ENCODE assay signal across 2 cellular contexts in genomic region chr2:6480514-6480913, GRCh38.
TF ChIP-seq lines count a peak whose summit lies in the region.

No MANE protein-coding gene starts in this region.

TF ChIP-seq in H1, 55 proteins besides CTCF, POLR2A, EP300 and RAD21:
- TF ChIP-seq NRF1 (IDR thresholded peaks at IDR 0.05; ENCODE audit: low read depth, low read length) = no peak
- peak; percentile 8; the same call in 1 of the 2 replicates for TF ChIP-seq ZNF274 (IDR thresholded peaks at IDR 0.05; ENCODE audit: borderline replicate concordance, extremely low read depth, low read length)

TF ChIP-seq in HEK293T, 16 proteins besides CTCF, POLR2A, EP300 and RAD21:
- no peak for TF ChIP-seq SP1 (IDR thresholded peaks at IDR 0.05)
- TF ChIP-seq LEF1 (IDR thresholded peaks at IDR 0.05; ENCODE audit: borderline replicate concordance) = no peak
- TF ChIP-seq FOXA1 (IDR thresholded peaks at IDR 0.05) = no peak
- no peak for TF ChIP-seq ZNF384 (IDR thresholded peaks at IDR 0.05)
- TF ChIP-seq, protein P1, sequence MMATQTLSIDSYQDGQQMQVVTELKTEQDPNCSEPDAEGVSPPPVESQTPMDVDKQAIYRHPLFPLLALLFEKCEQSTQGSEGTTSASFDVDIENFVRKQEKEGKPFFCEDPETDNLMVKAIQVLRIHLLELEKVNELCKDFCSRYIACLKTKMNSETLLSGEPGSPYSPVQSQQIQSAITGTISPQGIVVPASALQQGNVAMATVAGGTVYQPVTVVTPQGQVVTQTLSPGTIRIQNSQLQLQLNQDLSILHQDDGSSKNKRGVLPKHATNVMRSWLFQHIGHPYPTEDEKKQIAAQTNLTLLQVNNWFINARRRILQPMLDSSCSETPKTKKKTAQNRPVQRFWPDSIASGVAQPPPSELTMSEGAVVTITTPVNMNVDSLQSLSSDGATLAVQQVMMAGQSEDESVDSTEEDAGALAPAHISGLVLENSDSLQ (IDR thresholded peaks at IDR 0.05) = no peak
- no peak for TF ChIP-seq ARNT (IDR thresholded peaks at IDR 0.05)
- no peak for TF ChIP-seq ELF4 (IDR thresholded peaks at IDR 0.05)
- no peak for TF ChIP-seq SUZ12 (IDR thresholded peaks at IDR 0.05)
- TF ChIP-seq NFRKB (IDR thresholded peaks at IDR 0.05) = no peak
- no peak for TF ChIP-seq TARDBP (IDR thresholded peaks at IDR 0.05)
- TF ChIP-seq FOXM1 (IDR thresholded peaks at IDR 0.05; ENCODE audit: borderline replicate concordance) = no peak
- no peak for TF ChIP-seq L3MBTL2 (conservative IDR thresholded peaks at IDR 0.05)
- no peak for TF ChIP-seq CTBP1 (IDR thresholded peaks at IDR 0.05; ENCODE audit: borderline replicate concordance)
- TF ChIP-seq HDGF (IDR thresholded peaks at IDR 0.05; ENCODE audit: borderline replicate concordance) = no peak
